In genomic region chr4:118102195-118102594, GRCh38 we compare ENCODE assay signal across 7 cellular contexts.
"Had no signal": no experiment of that assay in that cellular context is flagged by ENCODE, and none has a peak within 500 bp of the region (broad histone marks: within the 10 kb centered on the region; RNA-seq: fewer than 3 reads in every experiment).

No MANE protein-coding gene starts in this region.

- FAIRE-seq: GM12878, GM12891, GM12892, GM18507, GM19239 had no signal

- ATAC-seq: GM12878 had no signal

- H3K4me3 ChIP-seq: GM12878 had no signal

- DNase-seq: GDM1, GF-D8 had no signal
